In genomic region chr6:90194371-90194841, GRCh38 we compare ENCODE assay signal across 12 cellular contexts.
A peak's percentile ranks its signal among the peaks of the same experiment; 100 is the strongest.
DNase-seq lines count a peak whose midpoint lies in the region; ATAC-seq, FAIRE-seq and TF ChIP-seq lines count a peak whose summit lies in the region.
"Had no signal": no experiment of that assay in that cellular context is flagged by ENCODE, and none has a peak within 500 bp of the region (broad histone marks: within the 10 kb centered on the region; RNA-seq: fewer than 3 reads in every experiment).

No MANE protein-coding gene starts in this region.

- no peak for TF ChIP-seq POLR2A in uterus (IDR thresholded peaks at IDR 0.05)

- H2AFZ ChIP-seq in keratinocyte (ENCODE audit: control insufficient read depth, low read length): no peak overlapping the region

- H3K9me1 ChIP-seq in keratinocyte (ENCODE audit: control insufficient read depth, extremely low read depth, insufficient read depth, low read length): no peaks in the 10 kb centered on the region

- H3K4me2 ChIP-seq in keratinocyte (ENCODE audit: control insufficient read depth, extremely low read depth, insufficient read depth, low read depth, low read length): no peak overlapping the region

- FAIRE-seq in keratinocyte (lab: Jason Lieb, UNC): peak; percentile 66

- no peak for DNase-seq in left ventricle myocardium superior
- DNase-seq in cardiac septum (ENCODE audit: low spot score): no peak
- no peak for DNase-seq in activated naive CD4-positive, alpha-beta T cell treated with anti-CD3 and anti-CD28 coated beads, Interleukin-2, amount 50 U/mL, for 72 hours (ENCODE audit: low spot score in 2 of 2)
- no peak for DNase-seq in keratinocyte (ENCODE audit: low read depth, low spot score)
- no peak for DNase-seq in uterus
- DNase-seq in posterior cingulate gyrus: no peak
- no peak for DNase-seq in activated CD8-positive, alpha-beta memory T cell treated with anti-CD3 and anti-CD28 coated beads for 24 hours
- DNase-seq: activated CD8-positive, alpha-beta memory T cell treated with anti-CD3 and anti-CD28 coated beads, Interleukin-2, amount 50 U/mL, for 4 hours; NCI-H1092; Peyer's patch had no signal

- no peak overlapping the region for H3K9ac ChIP-seq in keratinocyte (ENCODE audit: control insufficient read depth, extremely low read depth, insufficient read depth, low read length)

- peaks cover 23 to 34% of the 10 kb centered on the region in 2 donors for H3K36me3 Mint-ChIP-seq in activated naive CD4-positive, alpha-beta T cell treated with anti-CD3 and anti-CD28 coated beads, Interleukin-2, amount 50 U/mL, for 72 hours

- no peaks in the 10 kb centered on the region for H3K79me2 ChIP-seq in keratinocyte (ENCODE audit: control insufficient read depth, insufficient read depth, low read length)

- H3K27me3 ChIP-seq in keratinocyte (ENCODE audit: control insufficient read depth, extremely low read depth, insufficient read depth, low read length) (no peaks in the 10 kb centered on the region), uterus (no peaks in the 10 kb centered on the region)
- H3K27me3 ChIP-seq: Peyer's patch had no signal

- peak; percentile 20 for ATAC-seq in left ventricle myocardium superior
- ATAC-seq in activated naive CD4-positive, alpha-beta T cell treated with anti-CD3 and anti-CD28 coated beads, Interleukin-2, amount 50 U/mL, for 72 hours: peak; percentile 48 to 64
- ATAC-seq in HG02642 (IDR thresholded peaks at IDR 0.05; ENCODE audit: poor library complexity, unreplicated experiment): no peak
- ATAC-seq: natural killer cell treated with Interleukin-12 subunit alpha and Interleukin-12 subunit beta and Interleukin-15 and Interleukin-18, amount 100 ng/mL, for 72 hours had no signal

- H3K36me3 ChIP-seq in keratinocyte (ENCODE audit: control insufficient read depth in 2 of 2, extremely low read depth in 1 of 2, insufficient read depth in 2 of 2, low read length in 2 of 2) (no peaks in the 10 kb centered on the region), uterus (no peaks in the 10 kb centered on the region)
- H3K36me3 ChIP-seq: Peyer's patch had no signal

- peak overlapping the region; percentile 90 to 92 for H3K27ac Mint-ChIP-seq in activated naive CD4-positive, alpha-beta T cell treated with anti-CD3 and anti-CD28 coated beads, Interleukin-2, amount 50 U/mL, for 72 hours
- H3K27ac Mint-ChIP-seq: natural killer cell treated with Interleukin-12 subunit alpha and Interleukin-12 subunit beta and Interleukin-15 and Interleukin-18, amount 100 ng/mL, for 72 hours had no signal

- H3K9me3 ChIP-seq in keratinocyte (ENCODE audit: control insufficient read depth, low read depth, low read length): no peaks in the 10 kb centered on the region
- no peaks in the 10 kb centered on the region for H3K9me3 ChIP-seq in uterus

- TF ChIP-seq CTCF in keratinocyte (optimal IDR thresholded peaks at IDR 0.05 in 1 of 3, IDR thresholded peaks at IDR 0.05 in 1 of 3, conservative IDR thresholded peaks at IDR 0.05 in 1 of 3; ENCODE audit: extremely low read depth in 1 of 3, insufficient read depth in 2 of 3, low read length in 3 of 3): no peak
- TF ChIP-seq CTCF in uterus (IDR thresholded peaks at IDR 0.05): no peak

- intact Hi-C loops in left ventricle myocardium superior (cut with micrococcal nuclease) (no loop called here), cardiac septum (cut with DNase I) (no loop called here), uterus (cut with DNase I; ENCODE audit: low total_unique reads) (no loop called here), posterior cingulate gyrus (cut with DNase I) (no loop called here)

- dilution Hi-C loops in keratinocyte (cut with MboI; ENCODE audit: extremely low pct_ligation_motif_present, low sequenced_read_pairs): no loop called here

- no peak overlapping the region for H3K27ac ChIP-seq in keratinocyte (ENCODE audit: control insufficient read depth, insufficient read depth, low read length)
- peak overlapping the region; percentile 17 to 36 for H3K27ac ChIP-seq in uterus
- H3K27ac ChIP-seq: Peyer's patch had no signal

- no peak overlapping the region for H3K4me3 ChIP-seq in keratinocyte (ENCODE audit: control insufficient read depth in 2 of 3, extremely low read depth in 1 of 3, insufficient read depth in 2 of 3, low read depth in 1 of 3, low read length in 3 of 3)
- H3K4me3 ChIP-seq in uterus: no peak overlapping the region
- H3K4me3 ChIP-seq: Peyer's patch had no signal

- H4K20me1 ChIP-seq in keratinocyte (ENCODE audit: control insufficient read depth, extremely low read depth, insufficient read depth, low read length): no peaks in the 10 kb centered on the region

- H3K4me1 ChIP-seq in keratinocyte (ENCODE audit: control insufficient read depth, extremely low read depth, insufficient read depth, low read length) (peaks cover 6% of the 10 kb centered on the region), uterus (peaks cover 0 to 7% of the 10 kb centered on the region in 2 donors)
- H3K4me1 ChIP-seq: Peyer's patch had no signal

- peaks cover 6 to 12% of the 10 kb centered on the region in 2 donors for H3K9me3 Mint-ChIP-seq in activated naive CD4-positive, alpha-beta T cell treated with anti-CD3 and anti-CD28 coated beads, Interleukin-2, amount 50 U/mL, for 72 hours
- H3K9me3 Mint-ChIP-seq: natural killer cell treated with Interleukin-12 subunit alpha and Interleukin-12 subunit beta and Interleukin-15 and Interleukin-18, amount 100 ng/mL, for 72 hours had no signal
